Comparison of ENCODE assay signal across 30 cellular contexts in the genomic region with DNA sequence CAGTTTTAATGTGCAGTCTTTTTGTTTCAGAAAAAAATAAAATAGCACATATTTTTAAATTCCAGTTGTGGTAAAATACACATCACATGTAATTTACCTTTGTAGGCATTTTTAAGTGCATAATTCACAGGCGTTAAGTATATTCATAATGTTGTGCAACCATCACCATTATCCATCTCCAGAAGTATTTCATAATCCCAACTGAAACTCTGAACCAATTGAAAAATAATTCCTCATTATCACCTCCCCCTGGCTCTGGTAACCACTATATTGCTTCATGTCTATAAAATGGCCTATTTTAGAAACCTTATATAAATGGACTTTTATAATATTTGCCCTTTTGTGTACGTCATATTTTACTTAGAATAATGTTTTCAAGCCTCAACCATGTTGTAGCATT.
"Had no signal": no experiment of that assay in that cellular context is flagged by ENCODE, and none has a peak within 500 bp of the region (broad histone marks: within the 10 kb centered on the region; RNA-seq: fewer than 3 reads in every experiment).

No MANE protein-coding gene starts in this region.

- H3K4me1 ChIP-seq: ascending aorta, body of pancreas, SJSA1 had no signal

- H3K36me3 ChIP-seq: ascending aorta, MG63, SJSA1 had no signal

- H3K4me1 Mint-ChIP-seq: activated B cell treated with CpG ODN at 0.5 μM for 24 hours; activated CD4-positive, alpha-beta T cell treated with anti-CD3 and anti-CD28 coated beads, Interleukin-2, amount 10 ng/mL, durations not matched to agents 24 days and 14 days; activated CD8-positive, alpha-beta memory T cell treated with anti-CD3 and anti-CD28 coated beads, Interleukin-2, amount 10 ng/mL, durations not matched to agents 7 days and 5 days; activated naive CD4-positive, alpha-beta T cell treated with anti-CD3 and anti-CD28 coated beads, Interleukin-2, amount 50 U/mL, for 24 hours; T-helper 17 cell had no signal

- H3K27ac Mint-ChIP-seq: activated B cell treated with CpG ODN at 0.5 μM for 24 hours; activated CD4-positive, alpha-beta T cell treated with anti-CD3 and anti-CD28 coated beads, Interleukin-2, amount 10 ng/mL, durations not matched to agents 24 days and 14 days; activated CD8-positive, alpha-beta memory T cell treated with anti-CD3 and anti-CD28 coated beads, Interleukin-2, amount 10 ng/mL, durations not matched to agents 7 days and 5 days; activated naive CD4-positive, alpha-beta T cell treated with anti-CD3 and anti-CD28 coated beads, Interleukin-2, amount 50 U/mL, for 24 hours; activated T-cell treated with anti-CD3 and anti-CD28 coated beads, Interleukin-2, amount 50 U/mL, for 24 hours; activated T-helper 1 cell treated with anti-CD3 and anti-CD28 coated beads, Interleukin-12 subunit alpha, Interleukin-12 subunit beta, Interleukin-2, Interleukin-4 antibody, amounts not matched to agents 30 ng/mL and 10 ng/mL and 1 ng/mL, durations not matched to agents 14 hours and 24 hours and 36 hours; T-helper 17 cell had no signal

- H3K4me3 ChIP-seq: ascending aorta, body of pancreas, MG63, SJSA1 had no signal

- H3K9me3 ChIP-seq: ascending aorta, body of pancreas, MG63, SJSA1 had no signal

- H3K27ac ChIP-seq: ascending aorta, body of pancreas, SJSA1 had no signal

- H3K27me3 Mint-ChIP-seq: activated B cell treated with CpG ODN at 0.5 μM for 24 hours; activated CD4-positive, alpha-beta T cell treated with anti-CD3 and anti-CD28 coated beads, Interleukin-2, amount 10 ng/mL, durations not matched to agents 24 days and 14 days; activated CD8-positive, alpha-beta memory T cell treated with anti-CD3 and anti-CD28 coated beads, Interleukin-2, amount 10 ng/mL, durations not matched to agents 7 days and 5 days; activated naive CD4-positive, alpha-beta T cell treated with anti-CD3 and anti-CD28 coated beads, Interleukin-2, amount 50 U/mL, for 24 hours; activated T-cell treated with anti-CD3 and anti-CD28 coated beads, Interleukin-2, amount 50 U/mL, for 24 hours; T-helper 17 cell had no signal

- DNase-seq: activated B cell treated with CpG ODN at 0.5 μM for 24 hours; activated CD4-positive, alpha-beta T cell treated with anti-CD3 and anti-CD28 coated beads for 1 hour; activated CD4-positive, alpha-beta T cell treated with anti-CD3 and anti-CD28 coated beads, Interleukin-2, amount 10 ng/mL, durations not matched to agents 24 days and 14 days; activated CD4-positive, alpha-beta T cell treated with anti-CD3 and anti-CD28 coated beads, Interleukin-2, amount 50 U/mL, for 48 hours; activated CD8-positive, alpha-beta memory T cell treated with anti-CD3 and anti-CD28 coated beads, Interleukin-2, amount 10 ng/mL, durations not matched to agents 7 days and 5 days; activated effector memory CD4-positive, alpha-beta T cell treated with Interleukin-2 at 50 U/mL for 16 hours; activated naive CD4-positive, alpha-beta T cell; activated T-cell treated with anti-CD3 and anti-CD28 coated beads, Interleukin-2, amount 50 U/mL, for 24 hours; amniotic stem cell; body of pancreas; central memory CD4-positive, alpha-beta T cell; MG63; NCI-H1092 treated with DMSO at 0.1 percent for 48 hours; NCI-H1417 treated with DMSO at 0.1 percent for 48 hours; NCI-H1694; NCI-H2029 treated with DMSO at 0.1 percent for 48 hours; NCI-H345; NCI-H510A; NCI-H526 treated with DMSO at 0.1 percent for 48 hours; NCI-H82; RPMI8226; T-helper 17 cell; T-helper 9 cell had no signal

- H3K36me3 Mint-ChIP-seq: activated CD8-positive, alpha-beta memory T cell treated with anti-CD3 and anti-CD28 coated beads, Interleukin-2, amount 10 ng/mL, durations not matched to agents 7 days and 5 days; activated naive CD4-positive, alpha-beta T cell treated with anti-CD3 and anti-CD28 coated beads, Interleukin-2, amount 50 U/mL, for 24 hours had no signal

- H3K27me3 ChIP-seq: ascending aorta, body of pancreas, MG63, SJSA1 had no signal

- H3K9me3 Mint-ChIP-seq: activated naive CD4-positive, alpha-beta T cell treated with anti-CD3 and anti-CD28 coated beads, Interleukin-2, amount 50 U/mL, for 24 hours; activated T-helper 1 cell treated with anti-CD3 and anti-CD28 coated beads, Interleukin-12 subunit alpha, Interleukin-12 subunit beta, Interleukin-2, Interleukin-4 antibody, amounts not matched to agents 30 ng/mL and 10 ng/mL and 1 ng/mL, durations not matched to agents 14 hours and 24 hours and 36 hours had no signal

- H3K4me3 Mint-ChIP-seq: activated B cell treated with CpG ODN at 0.5 μM for 24 hours; activated CD4-positive, alpha-beta T cell treated with anti-CD3 and anti-CD28 coated beads, Interleukin-2, amount 10 ng/mL, durations not matched to agents 24 days and 14 days; activated CD8-positive, alpha-beta memory T cell treated with anti-CD3 and anti-CD28 coated beads, Interleukin-2, amount 10 ng/mL, durations not matched to agents 7 days and 5 days; activated naive CD4-positive, alpha-beta T cell treated with anti-CD3 and anti-CD28 coated beads, Interleukin-2, amount 50 U/mL, for 24 hours; activated T-cell treated with anti-CD3 and anti-CD28 coated beads, Interleukin-2, amount 50 U/mL, for 24 hours; activated T-helper 1 cell treated with anti-CD3 and anti-CD28 coated beads, Interleukin-12 subunit alpha, Interleukin-12 subunit beta, Interleukin-2, Interleukin-4 antibody, amounts not matched to agents 30 ng/mL and 10 ng/mL and 1 ng/mL, durations not matched to agents 14 hours and 24 hours and 36 hours; T-helper 17 cell had no signal

- ATAC-seq: activated CD8-positive, alpha-beta memory T cell treated with anti-CD3 and anti-CD28 coated beads, Interleukin-2, amount 10 ng/mL, durations not matched to agents 7 days and 5 days; body of pancreas; Panc1; Right ventricle myocardium inferior; SK-N-SH treated with all-trans-retinoic acid at 6 μM for 48 hours; T-helper 17 cell had no signal
